22 cellular contexts compared by ENCODE assay signal in genomic region chr11:28713850-28714249, GRCh38.
"Had no signal": no experiment of that assay in that cellular context is flagged by ENCODE, and none has a peak within 500 bp of the region (broad histone marks: within the 10 kb centered on the region; RNA-seq: fewer than 3 reads in every experiment).

No MANE protein-coding gene starts in this region.

- H3K27ac ChIP-seq: brain microvascular endothelial cell, coronary artery, esophagus squamous epithelium, left ventricle myocardium inferior, neutrophil, parathyroid adenoma had no signal

- H3K79me2 ChIP-seq: parathyroid adenoma had no signal

- DNase-seq: activated B cell treated with CpG ODN at 0.5 μM for 24 hours; activated CD4-positive, alpha-beta T cell treated with anti-CD3 and anti-CD28 coated beads, Interleukin-2, amount 10 ng/mL, durations not matched to agents 24 days and 14 days; activated CD8-positive, alpha-beta memory T cell treated with anti-CD3 and anti-CD28 coated beads for 24 hours; activated naive CD4-positive, alpha-beta T cell; activated naive CD8-positive, alpha-beta T cell treated with anti-CD3 and anti-CD28 coated beads, Interleukin-2, amount 10 ng/mL, durations not matched to agents 7 days and 5 days; anterior cingulate cortex; brain microvascular endothelial cell; effector CD4-positive, alpha-beta T cell; esophagus squamous epithelium; foreskin fibroblast; hypothalamus; kidney; left ventricle myocardium inferior; natural killer cell had no signal

- H2AFZ ChIP-seq: parathyroid adenoma had no signal

- H3K9me3 ChIP-seq: esophagus squamous epithelium, left ventricle myocardium inferior, neutrophil had no signal

- H3K4me3 ChIP-seq: coronary artery, esophagus squamous epithelium, left ventricle myocardium inferior had no signal

- H3K36me3 Mint-ChIP-seq: activated naive CD8-positive, alpha-beta T cell treated with anti-CD3 and anti-CD28 coated beads, Interleukin-2, amount 10 ng/mL, durations not matched to agents 7 days and 5 days; memory B cell; natural killer cell; stimulated activated effector memory CD8-positive, alpha-beta T cell treated with anti-CD3 and anti-CD28 coated beads, Interleukin-12 subunit alpha, Interleukin-12 subunit beta, amount 100 ng/mL, for 72 hours had no signal

- H3K27ac Mint-ChIP-seq: activated B cell treated with CpG ODN at 0.5 μM for 24 hours; activated CD4-positive, alpha-beta T cell treated with anti-CD3 and anti-CD28 coated beads, Interleukin-2, amount 10 ng/mL, durations not matched to agents 24 days and 14 days; activated naive CD8-positive, alpha-beta T cell treated with anti-CD3 and anti-CD28 coated beads, Interleukin-2, amount 10 ng/mL, durations not matched to agents 7 days and 5 days; activated T-helper 1 cell treated with anti-CD3 and anti-CD28 coated beads, Interleukin-12 subunit alpha, Interleukin-12 subunit beta, Interleukin-2, Interleukin-4 antibody, amounts not matched to agents 30 ng/mL and 10 ng/mL and 1 ng/mL, durations not matched to agents 14 hours and 24 hours and 36 hours; memory B cell; natural killer cell; stimulated activated effector memory CD8-positive, alpha-beta T cell treated with anti-CD3 and anti-CD28 coated beads, Interleukin-12 subunit alpha, Interleukin-12 subunit beta, amount 100 ng/mL, for 72 hours had no signal

- H3K9ac ChIP-seq: parathyroid adenoma had no signal

- H3K27me3 Mint-ChIP-seq: activated B cell treated with CpG ODN at 0.5 μM for 24 hours; activated CD4-positive, alpha-beta T cell treated with anti-CD3 and anti-CD28 coated beads, Interleukin-2, amount 10 ng/mL, durations not matched to agents 24 days and 14 days; activated naive CD8-positive, alpha-beta T cell treated with anti-CD3 and anti-CD28 coated beads, Interleukin-2, amount 10 ng/mL, durations not matched to agents 7 days and 5 days; central memory CD8-positive, alpha-beta T cell; memory B cell had no signal

- H3K4me1 Mint-ChIP-seq: activated B cell treated with CpG ODN at 0.5 μM for 24 hours; activated CD4-positive, alpha-beta T cell treated with anti-CD3 and anti-CD28 coated beads, Interleukin-2, amount 10 ng/mL, durations not matched to agents 24 days and 14 days; activated naive CD8-positive, alpha-beta T cell treated with anti-CD3 and anti-CD28 coated beads, Interleukin-2, amount 10 ng/mL, durations not matched to agents 7 days and 5 days; central memory CD8-positive, alpha-beta T cell; memory B cell; natural killer cell; stimulated activated effector memory CD8-positive, alpha-beta T cell treated with anti-CD3 and anti-CD28 coated beads, Interleukin-12 subunit alpha, Interleukin-12 subunit beta, amount 100 ng/mL, for 72 hours had no signal

- H3K27me3 ChIP-seq: brain microvascular endothelial cell, esophagus squamous epithelium, neutrophil had no signal

- H3K9me3 Mint-ChIP-seq: activated B cell treated with CpG ODN at 0.5 μM for 24 hours; activated CD4-positive, alpha-beta T cell treated with anti-CD3 and anti-CD28 coated beads, Interleukin-2, amount 10 ng/mL, durations not matched to agents 24 days and 14 days; activated naive CD8-positive, alpha-beta T cell treated with anti-CD3 and anti-CD28 coated beads, Interleukin-2, amount 10 ng/mL, durations not matched to agents 7 days and 5 days; activated T-helper 1 cell treated with anti-CD3 and anti-CD28 coated beads, Interleukin-12 subunit alpha, Interleukin-12 subunit beta, Interleukin-2, Interleukin-4 antibody, amounts not matched to agents 30 ng/mL and 10 ng/mL and 1 ng/mL, durations not matched to agents 14 hours and 24 hours and 36 hours had no signal

- H3K4me3 Mint-ChIP-seq: activated B cell treated with CpG ODN at 0.5 μM for 24 hours; activated CD4-positive, alpha-beta T cell treated with anti-CD3 and anti-CD28 coated beads, Interleukin-2, amount 10 ng/mL, durations not matched to agents 24 days and 14 days; activated naive CD8-positive, alpha-beta T cell treated with anti-CD3 and anti-CD28 coated beads, Interleukin-2, amount 10 ng/mL, durations not matched to agents 7 days and 5 days; activated T-helper 1 cell treated with anti-CD3 and anti-CD28 coated beads, Interleukin-12 subunit alpha, Interleukin-12 subunit beta, Interleukin-2, Interleukin-4 antibody, amounts not matched to agents 30 ng/mL and 10 ng/mL and 1 ng/mL, durations not matched to agents 14 hours and 24 hours and 36 hours; central memory CD8-positive, alpha-beta T cell; memory B cell; natural killer cell; stimulated activated effector memory CD8-positive, alpha-beta T cell treated with anti-CD3 and anti-CD28 coated beads, Interleukin-12 subunit alpha, Interleukin-12 subunit beta, amount 100 ng/mL, for 72 hours had no signal

- H3K4me1 ChIP-seq: esophagus squamous epithelium, left ventricle myocardium inferior, parathyroid adenoma had no signal

- FAIRE-seq: endothelial cell of umbilical vein, kidney had no signal

- H3K36me3 ChIP-seq: brain microvascular endothelial cell, esophagus squamous epithelium, left ventricle myocardium inferior, neutrophil had no signal

- ATAC-seq: natural killer cell; stimulated activated effector memory CD8-positive, alpha-beta T cell treated with anti-CD3 and anti-CD28 coated beads, Interleukin-12 subunit alpha, Interleukin-12 subunit beta, amount 100 ng/mL, for 72 hours had no signal
